Comparison of ENCODE assay signal across 13 cellular contexts in the genomic region with DNA sequence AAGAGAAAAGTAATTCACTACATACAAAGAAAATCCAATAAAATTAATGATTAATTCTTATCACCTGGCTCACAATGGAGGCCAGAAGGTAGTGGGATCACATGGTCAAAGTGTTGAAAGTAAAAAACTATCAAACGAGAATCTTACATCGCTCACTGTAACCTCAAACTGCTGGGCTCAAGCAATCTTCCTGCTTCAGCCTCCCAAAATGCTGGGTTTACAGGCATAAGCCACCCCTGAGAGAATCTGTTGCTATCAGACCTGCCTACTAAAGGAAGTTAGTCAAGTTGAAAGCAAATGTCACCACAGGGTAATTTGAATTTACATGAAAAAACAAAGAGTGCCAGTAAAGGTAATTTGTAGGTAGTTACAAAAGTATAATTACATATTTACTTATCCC.
DNase-seq lines count a peak whose midpoint lies in the region; ATAC-seq and TF ChIP-seq lines count a peak whose summit lies in the region.
"Had no signal": no experiment of that assay in that cellular context is flagged by ENCODE, and none has a peak within 500 bp of the region (broad histone marks: within the 10 kb centered on the region; RNA-seq: fewer than 3 reads in every experiment).

No MANE protein-coding gene starts in this region.

- ATAC-seq in GM21381 (IDR thresholded peaks at IDR 0.05; ENCODE audit: unreplicated experiment) (peak; percentile 71), HG03460 (IDR thresholded peaks at IDR 0.05; ENCODE audit: unreplicated experiment) (peak; percentile 53)
- ATAC-seq in central memory CD8-positive, alpha-beta T cell (replicated peaks; ENCODE audit: extremely low read depth, poor library complexity, severe bottlenecking) = no peak
- ATAC-seq: A549, Panc1 had no signal

- no peak for TF ChIP-seq CTCF in Caco-2 (IDR thresholded peaks at IDR 0.05; ENCODE audit: insufficient read depth in 1 of 2, low read depth in 1 of 2, low read length in 1 of 2, severe bottlenecking in 1 of 2, unreplicated experiment in 1 of 2)

- H3K27me3 Mint-ChIP-seq in activated CD4-positive, alpha-beta T cell treated with anti-CD3 and anti-CD28 coated beads, Interleukin-2, amount 10 ng/mL, durations not matched to agents 24 days and 14 days = no peaks in the 10 kb centered on the region
- H3K27me3 Mint-ChIP-seq in central memory CD8-positive, alpha-beta T cell = no peaks in the 10 kb centered on the region
- H3K27me3 Mint-ChIP-seq in Caco-2 (ENCODE audit: insufficient read depth, unreplicated experiment) = no peaks in the 10 kb centered on the region

- 0 out of 2 replicates have a peak, but pooled peaks cover 3% of the 10 kb centered on the region for H3K4me1 ChIP-seq in Caco-2

- no peaks in the 10 kb centered on the region for H3K36me3 ChIP-seq in Caco-2 (ENCODE audit: control insufficient read depth, insufficient read depth, low read length)

- H3K27me3 ChIP-seq in Caco-2 (replicated peaks; ENCODE audit: control insufficient read depth, insufficient read depth, low read length) = no peaks in the 10 kb centered on the region
- H3K27me3 ChIP-seq: stomach had no signal

- POLR2A ChIA-PET in Caco-2 (lab: Charles Lee) = no interaction called here

- H3K36me3 Mint-ChIP-seq in activated CD4-positive, alpha-beta T cell treated with anti-CD3 and anti-CD28 coated beads, Interleukin-2, amount 10 ng/mL, durations not matched to agents 24 days and 14 days (ENCODE audit: low read depth) = peaks cover 23% of the 10 kb centered on the region
- H3K36me3 Mint-ChIP-seq in central memory CD8-positive, alpha-beta T cell (ENCODE audit: insufficient read depth) = peaks cover 15% of the 10 kb centered on the region
- peaks cover 22% of the 10 kb centered on the region for H3K36me3 Mint-ChIP-seq in Caco-2 (ENCODE audit: insufficient read depth, unreplicated experiment)

- DNase-seq in activated CD4-positive, alpha-beta T cell treated with anti-CD3 and anti-CD28 coated beads, Interleukin-2, amount 10 ng/mL, durations not matched to agents 24 days and 14 days = peak; percentile 72
- no peak for DNase-seq in activated CD4-positive, alpha-beta T cell treated with anti-CD3 and anti-CD28 coated beads for 48 hours
- no peak for DNase-seq in central memory CD8-positive, alpha-beta T cell (ENCODE audit: low spot score in 2 of 2)
- DNase-seq in globus pallidus (ENCODE audit: low spot score) = no peak
- DNase-seq in DMS 273 treated with DMSO at 0.1 percent for 48 hours (lab: John Stamatoyannopoulos, UW) = no peak
- DNase-seq in Caco-2 = no peak
- DNase-seq: hypothalamus, posterior cingulate gyrus, stomach had no signal

- H3K9me3 ChIP-seq in Caco-2 = no peaks in the 10 kb centered on the region
- H3K9me3 ChIP-seq: A549 had no signal

- no TSS peak for BruUV-seq in Caco-2 (replicated peaks; lab: Mats Ljungman, UMichigan)

- no peak overlapping the region for H3K4me3 Mint-ChIP-seq in activated CD4-positive, alpha-beta T cell treated with anti-CD3 and anti-CD28 coated beads, Interleukin-2, amount 10 ng/mL, durations not matched to agents 24 days and 14 days
- H3K4me3 Mint-ChIP-seq in central memory CD8-positive, alpha-beta T cell = no peak overlapping the region
- H3K4me3 Mint-ChIP-seq in Caco-2 (ENCODE audit: unreplicated experiment) = no peak overlapping the region

- intact Hi-C loops in activated CD4-positive, alpha-beta T cell treated with anti-CD3 and anti-CD28 coated beads, Interleukin-2, amount 10 ng/mL, durations not matched to agents 24 days and 14 days (cut with micrococcal nuclease) = loop anchor here (5.0 kb wide), 1 partner anchor 399 kb away; the partner anchor contains the start of gene STAG1
- intact Hi-C loops in Caco-2 (cut with micrococcal nuclease; ENCODE audit: unreplicated experiment) = no loop called here

- no peak overlapping the region for H3K4me3 ChIP-seq in Caco-2 (ENCODE audit: low read depth, low read length)
- H3K4me3 ChIP-seq: A549, stomach had no signal

- CTCF ChIA-PET in Caco-2 (lab: Charles Lee) = no interaction called here

- H3K9me3 Mint-ChIP-seq in activated CD4-positive, alpha-beta T cell treated with anti-CD3 and anti-CD28 coated beads, Interleukin-2, amount 10 ng/mL, durations not matched to agents 24 days and 14 days = peaks cover 4% of the 10 kb centered on the region
- no peaks in the 10 kb centered on the region for H3K9me3 Mint-ChIP-seq in central memory CD8-positive, alpha-beta T cell
- no peaks in the 10 kb centered on the region for H3K9me3 Mint-ChIP-seq in Caco-2 (ENCODE audit: unreplicated experiment)

- H3K4me1 Mint-ChIP-seq in activated CD4-positive, alpha-beta T cell treated with anti-CD3 and anti-CD28 coated beads, Interleukin-2, amount 10 ng/mL, durations not matched to agents 24 days and 14 days = peaks cover 8% of the 10 kb centered on the region
- H3K4me1 Mint-ChIP-seq in central memory CD8-positive, alpha-beta T cell = peaks cover 6% of the 10 kb centered on the region
- peaks cover 7% of the 10 kb centered on the region for H3K4me1 Mint-ChIP-seq in Caco-2 (ENCODE audit: low read depth, unreplicated experiment)

- H3K27ac Mint-ChIP-seq in activated CD4-positive, alpha-beta T cell treated with anti-CD3 and anti-CD28 coated beads, Interleukin-2, amount 10 ng/mL, durations not matched to agents 24 days and 14 days = peak overlapping the region; percentile 34
- peak overlapping the region; percentile 29 for H3K27ac Mint-ChIP-seq in central memory CD8-positive, alpha-beta T cell (ENCODE audit: low read depth)
- H3K27ac Mint-ChIP-seq in Caco-2 (ENCODE audit: unreplicated experiment) = no peak overlapping the region
